8 cellular contexts compared by ENCODE assay signal in genomic region chr2:9975805-9976447, GRCh38. TPM values are rescaled to one million over a fixed set of nuclear protein-coding genes. Genes with fewer than 3 reads are reported as not detected.
DNase-seq lines count a peak whose midpoint lies in the region; ATAC-seq and TF ChIP-seq lines count a peak whose summit lies in the region.

No MANE protein-coding gene starts in this region.

- H3K9me3 Mint-ChIP-seq in stimulated activated memory B cell treated with anti-CD40 and anti-IgM and Interleukin-4, amounts not matched to agents 10 μg/mL and 1 μg/mL and 100 μg/mL, for 72 hours = peaks cover 7% of the 10 kb centered on the region

- POLR2A ChIA-PET in HEK293T (lab: Yijun Ruan, JAX) = no interaction called here

- no peak overlapping the region for H3K27ac Mint-ChIP-seq in stimulated activated memory B cell treated with anti-CD40 and anti-IgM and Interleukin-4, amounts not matched to agents 10 μg/mL and 1 μg/mL and 100 μg/mL, for 72 hours

- DNase-seq in DMS53 treated with DMSO at 0.1 percent for 48 hours (lab: John Stamatoyannopoulos, UW; ENCODE audit: unreplicated experiment) = peak; percentile 18
- DNase-seq in MV-4-11 (lab: John Stamatoyannopoulos, UW) = peak; percentile 14
- DNase-seq in choroid plexus epithelial cell (ENCODE audit: low read depth) = peak; percentile 97
- DNase-seq in pulmonary artery endothelial cell (ENCODE audit: low read depth, low spot score) = peak; percentile 89
- no peak for DNase-seq in retina
- no peak for DNase-seq in DMS153 (lab: John Stamatoyannopoulos, UW)
- DNase-seq in HEK293T (ENCODE audit: extremely low spot score) = no peak

- no peak overlapping the region for H3K4me3 Mint-ChIP-seq in stimulated activated memory B cell treated with anti-CD40 and anti-IgM and Interleukin-4, amounts not matched to agents 10 μg/mL and 1 μg/mL and 100 μg/mL, for 72 hours

- TF ChIP-seq CTCF in choroid plexus epithelial cell (conservative IDR thresholded peaks at IDR 0.05; ENCODE audit: low read depth, low read length) = no peak

- CTCF ChIA-PET in HEK293T (lab: Yijun Ruan, JAX) = interaction anchor here (1.2 kb wide), 1 partner anchor 9 kb away, joined by 3 read pairs; no protein-coding TSS in a partner anchor

- H3K27me3 Mint-ChIP-seq in stimulated activated memory B cell treated with anti-CD40 and anti-IgM and Interleukin-4, amounts not matched to agents 10 μg/mL and 1 μg/mL and 100 μg/mL, for 72 hours = peaks cover 38% of the 10 kb centered on the region

- H3K4me3 ChIP-seq in choroid plexus epithelial cell (ENCODE audit: low read depth, low read length) = no peak overlapping the region

- H3K4me1 Mint-ChIP-seq in stimulated activated memory B cell treated with anti-CD40 and anti-IgM and Interleukin-4, amounts not matched to agents 10 μg/mL and 1 μg/mL and 100 μg/mL, for 72 hours = no peaks in the 10 kb centered on the region

- no peaks in the 10 kb centered on the region for H3K36me3 Mint-ChIP-seq in stimulated activated memory B cell treated with anti-CD40 and anti-IgM and Interleukin-4, amounts not matched to agents 10 μg/mL and 1 μg/mL and 100 μg/mL, for 72 hours

- no peak for ATAC-seq in stimulated activated memory B cell treated with anti-CD40 and anti-IgM and Interleukin-4, amounts not matched to agents 10 μg/mL and 1 μg/mL and 100 μg/mL, for 72 hours

TF ChIP-seq in HEK293T, 16 proteins besides CTCF, POLR2A, EP300 and RAD21:
- TF ChIP-seq FOXA1 (IDR thresholded peaks at IDR 0.05) = no peak

RNA-seq across cellular contexts. Expression of gene GRHL1, which starts 24.4 kb away (rescaled TPM):
- 0.53 and 1.2 TPM in 2 replicates for total RNA-seq in pulmonary artery endothelial cell

Comparison
In these comparisons a context has a peak if more than half of its experiments do, and no peak if none do; other contexts are left out.
1. DNase-seq: peak in DMS53 treated with DMSO at 0.1 percent for 48 hours (single experiment), MV-4-11 (single experiment), choroid plexus epithelial cell (single experiment) and pulmonary artery endothelial cell (single experiment); none in retina (single experiment), DMS153 (single experiment) and HEK293T (single experiment).